8 cellular contexts compared by ENCODE assay signal in the genomic region with DNA sequence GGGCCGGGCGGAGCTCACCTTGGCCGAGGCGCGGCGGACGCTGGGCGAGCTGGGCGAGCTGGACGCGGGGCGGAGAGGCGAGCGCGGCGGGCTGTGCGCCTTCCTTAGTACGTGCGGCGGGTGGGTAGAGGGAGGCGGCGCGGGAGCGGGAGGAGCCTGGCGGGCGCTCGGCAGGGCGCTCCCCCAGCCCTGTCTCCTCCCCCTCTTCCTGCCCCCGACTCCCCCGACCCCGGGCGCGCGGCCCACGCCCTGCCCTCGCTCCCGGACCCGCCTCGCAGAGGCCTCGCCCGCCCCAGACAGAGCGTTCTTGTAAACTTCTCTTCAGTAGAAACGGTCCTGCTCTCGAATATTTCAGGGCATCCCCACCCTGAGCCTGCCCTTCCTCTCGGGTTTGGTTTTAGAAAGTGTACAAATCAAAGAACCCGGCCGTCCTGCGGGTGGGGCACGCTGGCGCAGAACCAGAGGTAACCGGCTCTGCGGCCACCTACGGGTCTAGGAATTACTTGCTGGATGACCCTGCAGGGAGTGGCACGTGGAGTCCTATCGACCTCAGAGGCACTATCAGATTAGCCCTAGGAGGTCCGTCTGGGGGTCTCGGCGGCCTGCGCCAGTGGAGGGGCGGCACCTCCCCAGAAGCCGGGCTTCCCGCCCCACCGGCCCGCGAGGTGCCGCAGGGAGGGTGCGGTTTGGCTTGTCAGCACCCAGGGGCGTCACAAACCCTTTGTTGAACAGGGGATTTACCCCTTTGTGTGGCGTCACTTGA. TPM values are rescaled to one million over a fixed set of nuclear protein-coding genes. Genes with fewer than 3 reads are reported as not detected.
DNase-seq lines count a peak whose midpoint lies in the region; ATAC-seq and TF ChIP-seq lines count a peak whose summit lies in the region.

Gene S100A10 (minus strand): TSS at position 126 of the 763 bp plus-strand sequence. CDS start 7,629 bp downstream, outside the sequence.

- peaks cover 54% of the 10 kb centered on the region for H3K4me1 Mint-ChIP-seq in activated naive CD8-positive, alpha-beta T cell treated with anti-CD3 and anti-CD28 coated beads, Interleukin-2, amount 50 U/mL, for 24 hours

- POLR2A ChIA-PET in BJ (lab: Charles Lee): interaction anchor here (0.6 kb wide), 1 partner anchor 28 kb away, joined by 5 read pairs; no protein-coding TSS in a partner anchor

- intact Hi-C loops in cardiac septum (cut with DNase I): loop anchor here (2.0 kb wide), 1 partner anchor 41 kb away; no protein-coding TSS in a partner anchor

- H3K4me3 Mint-ChIP-seq in activated naive CD8-positive, alpha-beta T cell treated with anti-CD3 and anti-CD28 coated beads, Interleukin-2, amount 50 U/mL, for 24 hours: peak within 1 kb of the TSS; percentile 93

- CTCF ChIA-PET in BJ (lab: Yijun Ruan, JAX): interaction anchor here (1.1 to 14.5 kb wide), 4 partner anchors 10 to 59 kb away, joined by 5 to 315 read pairs (median 152); no protein-coding TSS in a partner anchor

- H3K27me3 Mint-ChIP-seq in activated naive CD8-positive, alpha-beta T cell treated with anti-CD3 and anti-CD28 coated beads, Interleukin-2, amount 50 U/mL, for 24 hours: no peaks in the 10 kb centered on the region

- DNase-seq in BJ (ENCODE audit: low read depth) (no peak), T-helper 1 cell (peak; percentile 67 to 83 (median 71)), cardiac septum (ENCODE audit: low spot score) (peak; percentile 90), pulmonary artery endothelial cell (ENCODE audit: low read depth, low spot score) (no peak), NCI-H2196 treated with DMSO at 0.1 percent for 48 hours (lab: John Stamatoyannopoulos, UW; ENCODE audit: unreplicated experiment) (no peak), NCI-H2196 (lab: John Stamatoyannopoulos, UW; ENCODE audit: unreplicated experiment) (no peak)
- peak; percentile 76 for DNase-seq in activated naive CD8-positive, alpha-beta T cell treated with anti-CD3 and anti-CD28 coated beads, Interleukin-2, amount 50 U/mL, for 24 hours

- H3K4me3 ChIP-seq in BJ (ENCODE audit: low read depth, low read length): peak within 1 kb of the TSS; percentile 89

- H3K9me3 Mint-ChIP-seq in activated naive CD8-positive, alpha-beta T cell treated with anti-CD3 and anti-CD28 coated beads, Interleukin-2, amount 50 U/mL, for 24 hours: no peaks in the 10 kb centered on the region

- peak; percentile 32 for ATAC-seq in HG02852 (IDR thresholded peaks at IDR 0.05; ENCODE audit: unreplicated experiment)
- peak; percentile 70 for ATAC-seq in activated naive CD8-positive, alpha-beta T cell treated with anti-CD3 and anti-CD28 coated beads, Interleukin-2, amount 50 U/mL, for 24 hours

- H3K27me3 ChIP-seq in BJ (ENCODE audit: control insufficient read depth, insufficient read depth, low read length): no peaks in the 10 kb centered on the region

- peaks cover 6% of the 10 kb centered on the region for H3K36me3 Mint-ChIP-seq in activated naive CD8-positive, alpha-beta T cell treated with anti-CD3 and anti-CD28 coated beads, Interleukin-2, amount 50 U/mL, for 24 hours (ENCODE audit: low read depth)

- peak within 1 kb of the TSS; percentile 96 for H3K27ac Mint-ChIP-seq in activated naive CD8-positive, alpha-beta T cell treated with anti-CD3 and anti-CD28 coated beads, Interleukin-2, amount 50 U/mL, for 24 hours

- TF ChIP-seq CTCF in BJ (IDR thresholded peaks at IDR 0.05; ENCODE audit: insufficient read depth, low read depth, low read length): no peak

- H3K36me3 ChIP-seq in BJ (ENCODE audit: control insufficient read depth, insufficient read depth, low read length): no peaks in the 10 kb centered on the region

RNA-seq across cellular contexts. Expression of gene S100A10, which starts in this region (rescaled TPM):
- 40.3 and 88.4 TPM in 2 replicates for polyA plus RNA-seq in BJ (2011; rRNA removed)
- 44.3 and 50.4 TPM in 2 replicates for polyA minus RNA-seq in BJ (2011; rRNA and poly(A)+ RNA removed)
- total RNA-seq in cardiac septum (131 TPM), pulmonary artery endothelial cell (144 and 182 TPM in 2 replicates)

Comparison
In these comparisons a context has a peak if more than half of its experiments do, and no peak if none do; other contexts are left out.
1. DNase-seq: peak in T-helper 1 cell (5 of 5), activated naive CD8-positive, alpha-beta T cell treated with anti-CD3 and anti-CD28 coated beads, Interleukin-2, amount 50 U/mL, for 24 hours (single experiment) and cardiac septum (single experiment); none in BJ (single experiment), pulmonary artery endothelial cell (single experiment), NCI-H2196 treated with DMSO at 0.1 percent for 48 hours (single experiment) and NCI-H2196 (single experiment).